In the genomic region with DNA sequence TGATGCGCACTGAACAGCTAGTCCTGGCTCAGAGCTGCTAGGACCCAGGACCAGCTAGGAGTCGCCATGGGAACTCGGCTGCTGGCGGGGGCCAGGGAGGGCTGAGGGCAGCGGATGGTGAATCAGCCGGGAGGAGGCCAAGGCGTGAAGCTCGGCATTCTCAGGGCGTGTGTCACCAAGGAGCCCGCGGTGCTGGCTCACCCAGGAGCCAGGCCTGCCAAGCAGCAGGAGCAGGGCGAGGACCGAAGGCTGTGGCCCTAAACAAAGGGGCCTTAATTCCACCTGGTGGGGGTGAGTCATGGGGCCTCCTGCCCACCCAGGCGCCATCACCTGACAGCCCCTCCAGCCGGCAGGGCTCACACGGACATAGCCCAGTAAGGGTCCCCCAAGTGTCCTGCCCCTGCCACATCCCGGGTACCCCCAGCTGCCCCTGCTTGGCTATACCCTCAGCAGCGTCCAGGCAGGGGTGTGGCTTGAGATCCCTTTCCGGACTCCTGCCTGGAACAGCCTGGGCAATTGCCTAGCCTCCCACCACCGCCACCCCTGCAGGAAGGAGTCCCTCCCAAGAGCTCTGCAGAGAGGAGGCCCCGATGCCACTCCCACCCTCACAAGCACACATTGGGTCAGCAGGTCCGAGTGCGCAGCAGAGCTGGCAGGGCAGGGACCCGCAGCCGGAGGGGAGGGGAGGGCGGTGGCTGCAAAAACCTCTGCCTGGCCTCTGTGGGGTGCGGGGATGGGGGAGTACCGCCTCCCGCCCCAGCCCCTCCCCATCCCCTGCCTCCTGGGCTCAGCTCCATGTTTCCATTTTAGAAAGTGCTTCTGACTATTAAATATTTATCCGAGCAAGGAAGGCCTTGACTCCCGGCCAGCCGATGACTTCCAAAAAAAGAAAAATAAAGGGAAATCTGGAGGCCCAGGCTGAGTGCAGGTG, we compare ENCODE assay signal across 9 cellular contexts. TPM values are rescaled to one million over a fixed set of nuclear protein-coding genes. Genes with fewer than 3 reads are reported as not detected.
DNase-seq lines count a peak whose midpoint lies in the region; ATAC-seq and TF ChIP-seq lines count a peak whose summit lies in the region.
"Had no signal": no experiment of that assay in that cellular context is flagged by ENCODE, and none has a peak within 500 bp of the region (broad histone marks: within the 10 kb centered on the region; RNA-seq: fewer than 3 reads in every experiment).

No MANE protein-coding gene starts in this region.

- 9 to 23% methylated on average over 25 to 27 of the region's 32 CpGs for WGBS in lower leg skin, 2 donors

- DNase-seq in NCI-H2196 (lab: John Stamatoyannopoulos, UW; ENCODE audit: unreplicated experiment) (peak; percentile 26), NCI-H2196 treated with DMSO at 0.1 percent for 48 hours (lab: John Stamatoyannopoulos, UW; ENCODE audit: unreplicated experiment) (no peak), caudate nucleus (lab: John Stamatoyannopoulos, UW) (peak in 9 of 61 donors; percentile 9 to 66 (median 23)), lower leg skin (ENCODE audit: low spot score in 2 of 2) (peak; percentile 90 to 98), ureter (ENCODE audit: low spot score) (peak; percentile 94)
- no peak for DNase-seq in activated CD4-positive, alpha-beta T cell treated with anti-CD3 and anti-CD28 coated beads for 1 hour
- DNase-seq: CD4-positive, CD25-positive, alpha-beta regulatory T cell had no signal

- intact Hi-C loops in lower leg skin (cut with DNase I; ENCODE audit: low total_unique reads): no loop called here

- H3K4me3 ChIP-seq in lower leg skin (ENCODE audit: low read depth, poor library complexity, severe bottlenecking): no peak overlapping the region

- no peak for TF ChIP-seq CTCF in lower leg skin (IDR thresholded peaks at IDR 0.05)

- H3K27ac ChIP-seq in caudate nucleus (ENCODE audit: low read depth, low read length): peak overlapping the region; percentile 74

- TF ChIP-seq POLR2A in lower leg skin (IDR thresholded peaks at IDR 0.05): no peak

- no peak for ATAC-seq in GM19395 (IDR thresholded peaks at IDR 0.05; ENCODE audit: unreplicated experiment)
- ATAC-seq in HG02610 (IDR thresholded peaks at IDR 0.05; ENCODE audit: unreplicated experiment): no peak

RNA-seq across cellular contexts. Expression of gene AHNAK2, which starts 4.7 kb away (rescaled TPM):
- total RNA-seq in lower leg skin (100 to 1,000 TPM; 671 to 950 (median 756) TPM), ureter (34.5 TPM)
- total RNA-seq: CD4-positive, CD25-positive, alpha-beta regulatory T cell had no signal

RNA-seq across cellular contexts. Expression of gene CLBA1, which starts 12.1 kb away (rescaled TPM):
- total RNA-seq in lower leg skin: 10 to 100 TPM in 1 of 4 donors, 1 to 10 TPM in 3; 2.2 to 11.7 (median 6.5) TPM
- total RNA-seq in ureter: 17.3 TPM

RNA-seq across cellular contexts. Expression of gene CDCA4, which starts 47.4 kb away (rescaled TPM):
- 10 to 100 TPM; 39.3 to 45.7 (median 41.5) TPM for total RNA-seq in lower leg skin
- total RNA-seq in ureter: 8.1 TPM

RNA-seq across cellular contexts. Expression of gene PLD4, which starts 48.8 kb away (rescaled TPM):
- total RNA-seq in lower leg skin (1 to 10 TPM in 3 of 4 donors, under 1 TPM in 1; 0.84 to 2.6 (median 1.2) TPM), ureter (2.6 TPM)
- total RNA-seq: CD4-positive, CD25-positive, alpha-beta regulatory T cell had no signal

Comparison
In these comparisons a context has a peak if more than half of its experiments do, and no peak if none do; other contexts are left out.
1. DNase-seq: peak in NCI-H2196 (single experiment), lower leg skin (2 of 2) and ureter (single experiment); none in NCI-H2196 treated with DMSO at 0.1 percent for 48 hours (single experiment) and activated CD4-positive, alpha-beta T cell treated with anti-CD3 and anti-CD28 coated beads for 1 hour (single experiment).
2. RNA of gene AHNAK2, which starts 4.7 kb away (total RNA-seq): 671 to 950 TPM in lower leg skin; 34.5 TPM in ureter (single experiment); every median in the first group is over 10 times any median in the second.